Comparison of ENCODE assay signal across 16 cellular contexts in the genomic region with DNA sequence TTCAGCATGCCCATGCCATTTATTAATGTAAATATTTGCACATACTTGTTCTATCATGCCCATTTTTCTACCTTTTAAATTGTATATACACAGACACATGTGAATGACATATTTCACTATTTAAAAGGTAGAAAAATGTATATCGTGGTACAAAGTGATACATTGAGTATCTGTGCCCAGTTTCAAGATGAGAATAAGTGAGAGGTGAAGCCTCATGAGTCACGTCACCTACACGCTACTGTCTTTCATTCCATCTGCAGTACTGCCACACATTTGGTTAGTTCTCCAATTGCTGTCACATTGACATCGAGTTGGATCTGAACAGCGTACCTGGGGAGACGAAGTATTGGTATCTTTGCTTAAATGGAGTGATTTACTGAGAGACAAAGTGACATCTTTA. TPM values are rescaled to one million over a fixed set of nuclear protein-coding genes. Genes with fewer than 3 reads are reported as not detected.
"Had no signal": no experiment of that assay in that cellular context is flagged by ENCODE, and none has a peak within 500 bp of the region (broad histone marks: within the 10 kb centered on the region; RNA-seq: fewer than 3 reads in every experiment).

No MANE protein-coding gene starts in this region.

- H2AFZ ChIP-seq: hepatocyte had no signal

- H3K27ac ChIP-seq: hepatocyte, suprapubic skin, transverse colon had no signal

- DNase-seq: activated B cell treated with CpG ODN at 0.5 μM for 24 hours; activated CD4-positive, alpha-beta T cell treated with anti-CD3 and anti-CD28 coated beads for 48 hours; activated CD8-positive, alpha-beta T cell treated with anti-CD3 and anti-CD28 coated beads for 36 hours; activated effector memory CD4-positive, alpha-beta T cell treated with Interleukin-2 at 50 U/mL for 16 hours; activated T-cell treated with anti-CD3 and anti-CD28 coated beads, Interleukin-2, amount 50 U/mL, for 24 hours; left cardiac atrium; nucleus accumbens; stimulated activated CD4-positive, alpha-beta T cell treated with anti-CD3 and anti-CD28 coated beads, Interleukin-2, amount 100 ng/mL, for 24 hours; T-cell; transverse colon had no signal

- H3K4me3 ChIP-seq: hepatocyte, suprapubic skin, transverse colon had no signal

- H3K4me3 Mint-ChIP-seq: activated B cell treated with CpG ODN at 0.5 μM for 24 hours; activated CD8-positive, alpha-beta T cell treated with anti-CD3 and anti-CD28 coated beads for 36 hours; activated naive CD4-positive, alpha-beta T cell treated with anti-CD3 and anti-CD28 coated beads, Interleukin-2, amount 50 U/mL, for 24 hours; activated T-cell treated with anti-CD3 and anti-CD28 coated beads, Interleukin-2, amount 50 U/mL, for 24 hours; natural killer cell treated with Interleukin-12 subunit alpha and Interleukin-12 subunit beta and Interleukin-15 and Interleukin-18, amount 100 ng/mL, for 72 hours; stimulated activated naive CD8-positive, alpha-beta T cell treated with anti-CD3 and anti-CD28 coated beads, Interleukin-15, Interleukin-2, amounts not matched to agents 100 ng/mL and 50 ng/mL, for 24 hours; T-cell had no signal

- H3K36me3 Mint-ChIP-seq: activated naive CD4-positive, alpha-beta T cell treated with anti-CD3 and anti-CD28 coated beads, Interleukin-2, amount 50 U/mL, for 24 hours; T-cell had no signal

- H3K9me3 Mint-ChIP-seq: activated CD8-positive, alpha-beta T cell treated with anti-CD3 and anti-CD28 coated beads for 36 hours; stimulated activated naive CD8-positive, alpha-beta T cell treated with anti-CD3 and anti-CD28 coated beads, Interleukin-15, Interleukin-2, amounts not matched to agents 100 ng/mL and 50 ng/mL, for 24 hours had no signal

- H3K27me3 ChIP-seq: suprapubic skin, transverse colon had no signal

- H3K4me2 ChIP-seq: hepatocyte had no signal

- H3K27ac Mint-ChIP-seq: activated B cell treated with CpG ODN at 0.5 μM for 24 hours; activated CD8-positive, alpha-beta T cell treated with anti-CD3 and anti-CD28 coated beads for 36 hours; activated T-cell treated with anti-CD3 and anti-CD28 coated beads, Interleukin-2, amount 50 U/mL, for 24 hours; natural killer cell treated with Interleukin-12 subunit alpha and Interleukin-12 subunit beta and Interleukin-15 and Interleukin-18, amount 100 ng/mL, for 72 hours; progenitor cell of endocrine pancreas; stimulated activated naive CD8-positive, alpha-beta T cell treated with anti-CD3 and anti-CD28 coated beads, Interleukin-15, Interleukin-2, amounts not matched to agents 100 ng/mL and 50 ng/mL, for 24 hours; T-cell had no signal

- H3K9me3 ChIP-seq: suprapubic skin, transverse colon had no signal

- ATAC-seq: activated CD8-positive, alpha-beta T cell treated with anti-CD3 and anti-CD28 coated beads for 36 hours; left cardiac atrium; T-cell had no signal

- H3K36me3 ChIP-seq: suprapubic skin, transverse colon had no signal

- H3K79me2 ChIP-seq: hepatocyte had no signal

- H3K4me1 ChIP-seq: suprapubic skin, transverse colon had no signal

- H3K4me1 Mint-ChIP-seq: activated B cell treated with CpG ODN at 0.5 μM for 24 hours; activated naive CD4-positive, alpha-beta T cell treated with anti-CD3 and anti-CD28 coated beads, Interleukin-2, amount 50 U/mL, for 24 hours; T-cell had no signal

RNA-seq across cellular contexts. Expression of a gene that starts 11.9 kb away (rescaled TPM):
- total RNA-seq: activated B cell treated with CpG ODN at 0.5 μM for 24 hours; activated CD8-positive, alpha-beta T cell treated with anti-CD3 and anti-CD28 coated beads for 36 hours had no signal
